8 cellular contexts compared by ENCODE assay signal in genomic region chr19:58560007-58560887, GRCh38. TPM values are rescaled to one million over a fixed set of nuclear protein-coding genes. Genes with fewer than 3 reads are reported as not detected.
DNase-seq lines count a peak whose midpoint lies in the region; ATAC-seq and TF ChIP-seq lines count a peak whose summit lies in the region.

No MANE protein-coding gene starts in this region.

- H2AFZ ChIP-seq in neural progenitor cell (replicated peaks) = no peak overlapping the region

- H4K20me1 ChIP-seq in neural progenitor cell (ENCODE audit: low read depth) = peaks cover 15% of the 10 kb centered on the region

- no peaks in the 10 kb centered on the region for H3K27me3 Mint-ChIP-seq in effector memory CD8-positive, alpha-beta T cell
- H3K27me3 Mint-ChIP-seq in neural progenitor cell (ENCODE audit: insufficient read depth, low read depth) = peaks cover 16% of the 10 kb centered on the region

- no peaks in the 10 kb centered on the region for H3K9me3 ChIP-seq in neural progenitor cell (ENCODE audit: low read depth)

- H3K4me3 Mint-ChIP-seq in effector memory CD8-positive, alpha-beta T cell = peak overlapping the region; percentile 96 to 99
- peak overlapping the region; percentile 98 for H3K4me3 Mint-ChIP-seq in neural progenitor cell

- H3K27ac ChIP-seq in C4-2B (peak overlapping the region; percentile 96), neural progenitor cell (no peak overlapping the region)

- peaks cover 43 to 53% of the 10 kb centered on the region in 2 donors for H3K4me1 Mint-ChIP-seq in effector memory CD8-positive, alpha-beta T cell (ENCODE audit: low read depth in 2 of 2)
- peaks cover 32% of the 10 kb centered on the region for H3K4me1 Mint-ChIP-seq in neural progenitor cell

- peaks cover 17% of the 10 kb centered on the region for H3K4me1 ChIP-seq in neural progenitor cell

- H3K9ac ChIP-seq in neural progenitor cell = no peak overlapping the region

- TF ChIP-seq POLR2A in NB4 (IDR thresholded peaks at IDR 0.05; ENCODE audit: extremely low read depth, insufficient read length) = peak; percentile 8

- H3K36me3 Mint-ChIP-seq in effector memory CD8-positive, alpha-beta T cell (ENCODE audit: insufficient read depth) = peaks cover 53% of the 10 kb centered on the region
- peaks cover 16% of the 10 kb centered on the region for H3K36me3 Mint-ChIP-seq in neural progenitor cell

- peaks cover 56% of the 10 kb centered on the region for H3F3A ChIP-seq in neural progenitor cell (ENCODE audit: low read depth)

- peak overlapping the region; percentile 95 to 99 for H3K27ac Mint-ChIP-seq in effector memory CD8-positive, alpha-beta T cell
- H3K27ac Mint-ChIP-seq in neural progenitor cell = peak overlapping the region; percentile 79

- H3K4me3 ChIP-seq in NB4 (ENCODE audit: low read depth, low read length) = peak overlapping the region; percentile 87
- peak overlapping the region; percentile 65 for H3K4me3 ChIP-seq in neural progenitor cell

- no peak for ATAC-seq in effector memory CD8-positive, alpha-beta T cell (replicated peaks)
- ATAC-seq in HG02840 (IDR thresholded peaks at IDR 0.05; ENCODE audit: low FRiP score, unreplicated experiment) = no peak
- ATAC-seq in HG02885 (IDR thresholded peaks at IDR 0.05; ENCODE audit: poor library complexity, unreplicated experiment) = no peak

- H3K27me3 ChIP-seq in neural progenitor cell = peaks cover 22% of the 10 kb centered on the region

- DNase-seq in NB4 (ENCODE audit: low read depth) = peak; percentile 11
- DNase-seq in effector memory CD8-positive, alpha-beta T cell = no peak
- no peak for DNase-seq in neural progenitor cell (ENCODE audit: low spot score)
- no peak for DNase-seq in SK-N-DZ (ENCODE audit: low spot score)
- DNase-seq in amniotic stem cell (lab: John Stamatoyannopoulos, UW) = no peak

- H3K36me3 ChIP-seq in neural progenitor cell = no peaks in the 10 kb centered on the region

- H3K79me2 ChIP-seq in neural progenitor cell (ENCODE audit: low read depth) = peaks cover 37% of the 10 kb centered on the region

- H3K9me3 Mint-ChIP-seq in effector memory CD8-positive, alpha-beta T cell = no peaks in the 10 kb centered on the region
- no peaks in the 10 kb centered on the region for H3K9me3 Mint-ChIP-seq in neural progenitor cell

- no peak for TF ChIP-seq CTCF in C4-2B (conservative IDR thresholded peaks at IDR 0.05)
- TF ChIP-seq CTCF in NB4 (IDR thresholded peaks at IDR 0.05; ENCODE audit: low read depth, low read length) = no peak
- TF ChIP-seq CTCF in neural progenitor cell (IDR thresholded peaks at IDR 0.05) = no peak

- H3K4me2 ChIP-seq in neural progenitor cell = peak overlapping the region; percentile 79

RNA-seq across cellular contexts. Expression of gene UBE2M, which starts 1.8 kb away (rescaled TPM):
- total RNA-seq in neural progenitor cell (ENCODE audit: low replicate concordance) = 59.3 and 73.3 TPM in 2 replicates
- 63.0 and 69.2 TPM in 2 replicates for polyA plus RNA-seq in SK-N-DZ (2014; cell fraction: cytosol; rRNA removed)
- polyA plus RNA-seq in SK-N-DZ (2014; cell fraction: nucleus; rRNA removed) = 59.7 and 69.5 TPM in 2 replicates

RNA-seq across cellular contexts. Expression of gene CHMP2A, which starts 5.3 kb away (rescaled TPM):
- total RNA-seq in neural progenitor cell (ENCODE audit: low replicate concordance) = 141 and 148 TPM in 2 replicates
- polyA plus RNA-seq in SK-N-DZ (2014; cell fraction: cytosol; rRNA removed) = 85.0 and 86.3 TPM in 2 replicates
- 46.1 and 47.8 TPM in 2 replicates for polyA plus RNA-seq in SK-N-DZ (2014; cell fraction: nucleus; rRNA removed)

RNA-seq across cellular contexts. Expression of gene MZF1, which starts 12.9 kb away (rescaled TPM):
- 8.4 and 32.3 TPM in 2 replicates for total RNA-seq in neural progenitor cell (ENCODE audit: low replicate concordance)
- polyA plus RNA-seq in SK-N-DZ (2014; cell fraction: cytosol; rRNA removed) = 12.0 and 14.7 TPM in 2 replicates
- 72.1 and 102 TPM in 2 replicates for polyA plus RNA-seq in SK-N-DZ (2014; cell fraction: nucleus; rRNA removed)

RNA-seq across cellular contexts. Expression of gene TRIM28, which starts 16.4 kb away (rescaled TPM):
- 390 and 678 TPM in 2 replicates for total RNA-seq in neural progenitor cell (ENCODE audit: low replicate concordance)
- 375 and 400 TPM in 2 replicates for polyA plus RNA-seq in SK-N-DZ (2014; cell fraction: cytosol; rRNA removed)
- 509 and 535 TPM in 2 replicates for polyA plus RNA-seq in SK-N-DZ (2014; cell fraction: nucleus; rRNA removed)

RNA-seq across cellular contexts. Expression of gene ZBTB45, which starts 40.6 kb away (rescaled TPM):
- total RNA-seq in neural progenitor cell (ENCODE audit: low replicate concordance) = 2.2 and 12.8 TPM in 2 replicates
- polyA plus RNA-seq in SK-N-DZ (2014; cell fraction: cytosol; rRNA removed) = 4.4 and 4.8 TPM in 2 replicates
- polyA plus RNA-seq in SK-N-DZ (2014; cell fraction: nucleus; rRNA removed) = 4.1 and 4.5 TPM in 2 replicates
